Comparison of ENCODE assay signal across 1 cellular context in genomic region chr11:64218628-64219353, GRCh38.
TF ChIP-seq lines count a peak whose summit lies in the region.

No MANE protein-coding gene starts in this region.

TF ChIP-seq in HepG2, 621 proteins besides CTCF, POLR2A, EP300 and RAD21 (continued from another document and continues in another):
- TF ChIP-seq ARID2 (CRISPR knock-in tag; IDR thresholded peaks at IDR 0.05; ENCODE audit: borderline replicate concordance), result no peak
- TF ChIP-seq TBX2 (CRISPR knock-in tag; IDR thresholded peaks at IDR 0.05; ENCODE audit: borderline replicate concordance), result peak; percentile 45; the same call in 1 of the 2 replicates
- no peak for TF ChIP-seq ZNF598 (CRISPR knock-in tag; IDR thresholded peaks at IDR 0.05; ENCODE audit: borderline replicate concordance)
- peak; percentile 72 for TF ChIP-seq SALL1 (CRISPR knock-in tag; IDR thresholded peaks at IDR 0.05)
- TF ChIP-seq ZNF329 (CRISPR knock-in tag; IDR thresholded peaks at IDR 0.05; ENCODE audit: low read depth), result no peak
- no peak for TF ChIP-seq HOXA7 (CRISPR knock-in tag; IDR thresholded peaks at IDR 0.05)
- TF ChIP-seq HOXA9 (CRISPR knock-in tag; IDR thresholded peaks at IDR 0.05; ENCODE audit: borderline replicate concordance), result no peak
- TF ChIP-seq THRA (CRISPR knock-in tag; IDR thresholded peaks at IDR 0.05; ENCODE audit: borderline replicate concordance), result no peak
- TF ChIP-seq ZNF609 (CRISPR knock-in tag; IDR thresholded peaks at IDR 0.05; ENCODE audit: borderline replicate concordance), result peak; percentile 41; the same call in 1 of the 2 replicates
- TF ChIP-seq TOE1 (CRISPR knock-in tag; IDR thresholded peaks at IDR 0.05), result no peak
- TF ChIP-seq HNRNPLL (IDR thresholded peaks at IDR 0.05; ENCODE audit: low read depth, low read length, poor library complexity, severe bottlenecking), result no peak
- TF ChIP-seq RXRB (CRISPR knock-in tag; IDR thresholded peaks at IDR 0.05; ENCODE audit: borderline replicate concordance), result peak; percentile 15; the same call in 1 of the 2 replicates
- TF ChIP-seq ZNF124 (CRISPR knock-in tag; IDR thresholded peaks at IDR 0.05), result no peak
- TF ChIP-seq KDM4B (CRISPR knock-in tag; IDR thresholded peaks at IDR 0.05), result no peak
- 0 out of 2 replicates have a peak, but pooled peaks have one; percentile 65 for TF ChIP-seq ONECUT2 (CRISPR knock-in tag; IDR thresholded peaks at IDR 0.05)
- peak; percentile 46; the same call in 1 of the 2 replicates for TF ChIP-seq ARID3A (IDR thresholded peaks at IDR 0.05; ENCODE audit: low read depth, low read length)
- TF ChIP-seq CENPX (CRISPR knock-in tag; IDR thresholded peaks at IDR 0.05), result no peak
- no peak for TF ChIP-seq ZBTB40 (IDR thresholded peaks at IDR 0.05)
- peak; percentile 18; the same call in 1 of the 2 replicates for TF ChIP-seq ZBTB40 (CRISPR knock-in tag; IDR thresholded peaks at IDR 0.05)
- TF ChIP-seq ZFP41 (CRISPR knock-in tag; IDR thresholded peaks at IDR 0.05; ENCODE audit: borderline replicate concordance), result no peak
- TF ChIP-seq FOXO1 (CRISPR knock-in tag; IDR thresholded peaks at IDR 0.05), result peak; percentile 43; the same call in 1 of the 2 replicates
- no peak for TF ChIP-seq ZNF33B (CRISPR knock-in tag; IDR thresholded peaks at IDR 0.05)
- TF ChIP-seq BRD4 (CRISPR knock-in tag; IDR thresholded peaks at IDR 0.05), result no peak
- TF ChIP-seq ZNF10 (CRISPR knock-in tag; IDR thresholded peaks at IDR 0.05; ENCODE audit: borderline replicate concordance, low read depth), result no peak
- TF ChIP-seq ZKSCAN5 (CRISPR knock-in tag; IDR thresholded peaks at IDR 0.05), result no peak
- TF ChIP-seq ZBTB4 (CRISPR knock-in tag; IDR thresholded peaks at IDR 0.05; ENCODE audit: borderline replicate concordance), result no peak
- peak; percentile 52; the same call in 1 of the 2 replicates for TF ChIP-seq ZFX (CRISPR knock-in tag; IDR thresholded peaks at IDR 0.05; ENCODE audit: low read depth)
- no peak for TF ChIP-seq ZMYM4 (CRISPR knock-in tag; IDR thresholded peaks at IDR 0.05)
- TF ChIP-seq MEIS1 (CRISPR knock-in tag; IDR thresholded peaks at IDR 0.05; ENCODE audit: borderline replicate concordance), result no peak
- no peak for TF ChIP-seq TCF7L2 (IDR thresholded peaks at IDR 0.05; ENCODE audit: low read depth, low read length)
- TF ChIP-seq ZNF121 (CRISPR knock-in tag; IDR thresholded peaks at IDR 0.05), result no peak
- no peak for TF ChIP-seq CC2D1A (CRISPR knock-in tag; IDR thresholded peaks at IDR 0.05)
- no peak for TF ChIP-seq ZNF749 (CRISPR knock-in tag; IDR thresholded peaks at IDR 0.05; ENCODE audit: borderline replicate concordance)
- no peak for TF ChIP-seq IRF9 (CRISPR knock-in tag; IDR thresholded peaks at IDR 0.05; ENCODE audit: borderline replicate concordance)
- TF ChIP-seq TP53 (CRISPR knock-in tag; conservative IDR thresholded peaks at IDR 0.05), result no peak
- no peak for TF ChIP-seq ZSCAN22 (CRISPR knock-in tag; IDR thresholded peaks at IDR 0.05)
